ENCODE assay signal across 9 cellular contexts in genomic region chr11:86940122-86940777, GRCh38. TPM values are rescaled to one million over a fixed set of nuclear protein-coding genes. Genes with fewer than 3 reads are reported as not detected.
DNase-seq lines count a peak whose midpoint lies in the region; ATAC-seq, FAIRE-seq and TF ChIP-seq lines count a peak whose summit lies in the region.
"Had no signal": no experiment of that assay in that cellular context is flagged by ENCODE, and none has a peak within 500 bp of the region (broad histone marks: within the 10 kb centered on the region; RNA-seq: fewer than 3 reads in every experiment).

No MANE protein-coding gene starts in this region.

- peaks cover 10% of the 10 kb centered on the region for H3K4me1 ChIP-seq in astrocyte (ENCODE audit: insufficient read depth, low read length)
- peaks cover 43% of the 10 kb centered on the region for H3K4me1 ChIP-seq in hepatocyte (ENCODE audit: insufficient read depth)

- H4K20me1 ChIP-seq in astrocyte (ENCODE audit: insufficient read depth, low read length) (no peaks in the 10 kb centered on the region), hepatocyte (ENCODE audit: insufficient read depth, poor library complexity, severe bottlenecking) (no peaks in the 10 kb centered on the region)

- H2AFZ ChIP-seq in astrocyte (ENCODE audit: low read depth, low read length): peak overlapping the region; percentile 66
- H2AFZ ChIP-seq in hepatocyte: peak overlapping the region; percentile 61

- DNase-seq in EH (ENCODE audit: low read depth) (peak; percentile 27), astrocyte (ENCODE audit: low read depth) (peak; percentile 85), hepatocyte (ENCODE audit: low spot score) (peak; percentile 67), retinal pigment epithelial cell (ENCODE audit: low read depth) (peak; percentile 82), CD14-positive monocyte (ENCODE audit: low spot score) (no peak), iPS-NIHi7 (ENCODE audit: extremely low spot score) (no peak)
- no peak for DNase-seq in activated effector memory CD4-positive, alpha-beta T cell treated with Interleukin-2 at 50 U/mL for 16 hours
- DNase-seq: stimulated activated CD4-positive, alpha-beta T cell treated with anti-CD3 and anti-CD28 coated beads, Interleukin-15, amount 100 ng/mL, for 24 hours had no signal

- ATAC-seq in GM21447 (IDR thresholded peaks at IDR 0.05; ENCODE audit: unreplicated experiment): no peak

- H3K4me1 Mint-ChIP-seq in astrocyte (ENCODE audit: low read depth, unreplicated experiment): peaks cover 15% of the 10 kb centered on the region
- H3K4me1 Mint-ChIP-seq in CD14-positive monocyte: peaks cover 5% of the 10 kb centered on the region

- H3K9me3 ChIP-seq in astrocyte (ENCODE audit: insufficient read depth, low read depth, low read length): no peaks in the 10 kb centered on the region
- H3K9me3 ChIP-seq in hepatocyte (ENCODE audit: low read depth): no peaks in the 10 kb centered on the region

- FAIRE-seq in astrocyte (lab: Jason Lieb, UNC): no peak

- H3K4me2 ChIP-seq in astrocyte (ENCODE audit: low read length) (peak overlapping the region; percentile 61), hepatocyte (peak overlapping the region; percentile 71)

- no peaks in the 10 kb centered on the region for H3K79me2 ChIP-seq in astrocyte (ENCODE audit: insufficient read depth, low read length)
- H3K79me2 ChIP-seq in hepatocyte: peaks cover 3% of the 10 kb centered on the region

- TF ChIP-seq CTCF in astrocyte (IDR thresholded peaks at IDR 0.05; ENCODE audit: insufficient read depth, low read depth, low read length) (no peak), hepatocyte (IDR thresholded peaks at IDR 0.05; ENCODE audit: poor library complexity) (no peak), retinal pigment epithelial cell (conservative IDR thresholded peaks at IDR 0.05; ENCODE audit: low read depth, low read length) (no peak), CD14-positive monocyte (IDR thresholded peaks at IDR 0.05) (no peak)

- peaks cover 4% of the 10 kb centered on the region for H3K36me3 Mint-ChIP-seq in astrocyte (ENCODE audit: low read depth, unreplicated experiment)
- no peaks in the 10 kb centered on the region for H3K36me3 Mint-ChIP-seq in CD14-positive monocyte

- H3K9ac ChIP-seq in astrocyte (ENCODE audit: low read length): peak overlapping the region; percentile 5

- intact Hi-C loops in CD14-positive monocyte (cut with micrococcal nuclease): no loop called here

- H3K27ac Mint-ChIP-seq in astrocyte (ENCODE audit: unreplicated experiment): peak overlapping the region; percentile 55
- H3K27ac Mint-ChIP-seq in CD14-positive monocyte: no peak overlapping the region

- H3K4me3 ChIP-seq in astrocyte (ENCODE audit: insufficient read depth, low read depth, low read length): no peak overlapping the region
- H3K4me3 ChIP-seq in hepatocyte: no peak overlapping the region
- H3K4me3 ChIP-seq in retinal pigment epithelial cell (ENCODE audit: low read length): no peak overlapping the region

- WGBS in hepatocyte (ENCODE audit: low lambda C conversion rate, missing lambda C conversion rate): 21% methylated on average over 11 of the region's 11 CpGs

- H3K27me3 Mint-ChIP-seq in astrocyte (ENCODE audit: low read depth, unreplicated experiment): no peaks in the 10 kb centered on the region
- peaks cover 0 to 2% (median 1%) of the 10 kb centered on the region in 3 donors for H3K27me3 Mint-ChIP-seq in CD14-positive monocyte (ENCODE audit: low read depth in 3 of 3)

- H3K36me3 ChIP-seq in astrocyte (ENCODE audit: insufficient read depth, low read length) (no peaks in the 10 kb centered on the region), hepatocyte (replicated peaks; ENCODE audit: insufficient read depth, low read depth) (no peaks in the 10 kb centered on the region)

- H3K27ac ChIP-seq in astrocyte (ENCODE audit: low read depth, low read length): no peak overlapping the region
- peak overlapping the region; percentile 92 for H3K27ac ChIP-seq in hepatocyte

- H3K9me2 ChIP-seq in hepatocyte (replicated peaks; ENCODE audit: insufficient read depth): no peaks in the 10 kb centered on the region

- H3K27me3 ChIP-seq in astrocyte (ENCODE audit: insufficient read depth, low read length) (no peaks in the 10 kb centered on the region), hepatocyte (no peaks in the 10 kb centered on the region)

- H3K4me3 Mint-ChIP-seq in astrocyte (ENCODE audit: unreplicated experiment) (no peak overlapping the region), CD14-positive monocyte (no peak overlapping the region)

- H3K9me3 Mint-ChIP-seq in astrocyte (ENCODE audit: unreplicated experiment) (no peaks in the 10 kb centered on the region), CD14-positive monocyte (no peaks in the 10 kb centered on the region)

RNA-seq across cellular contexts. Expression of gene FZD4, which starts 14.9 kb away (rescaled TPM):
- total RNA-seq in astrocyte: 4.4 and 4.7 TPM in 2 replicates
- total RNA-seq in hepatocyte: 17.6 and 18.9 TPM in 2 replicates
- 6.8 and 7.7 TPM in 2 replicates for polyA plus RNA-seq in hepatocyte
- not detected for polyA plus RNA-seq in CD14-positive monocyte

Comparison
In these comparisons a context has a peak if more than half of its experiments do, and no peak if none do; other contexts are left out.
1. DNase-seq: peak in EH (single experiment), astrocyte (single experiment), hepatocyte (single experiment) and retinal pigment epithelial cell (single experiment); none in CD14-positive monocyte (single experiment), activated effector memory CD4-positive, alpha-beta T cell treated with Interleukin-2 at 50 U/mL for 16 hours (single experiment) and iPS-NIHi7 (single experiment).